8 cellular contexts compared by ENCODE assay signal in genomic region chr5:96527826-96528225, GRCh38.
"Had no signal": no experiment of that assay in that cellular context is flagged by ENCODE, and none has a peak within 500 bp of the region (broad histone marks: within the 10 kb centered on the region; RNA-seq: fewer than 3 reads in every experiment).

No MANE protein-coding gene starts in this region.

- ATAC-seq: HCT116, K562 had no signal

- H3K36me3 ChIP-seq: HAP-1 had no signal

- DNase-seq: GM23248, GOT3, H7, HFFc6, IMR-90 had no signal

- H3K9me3 ChIP-seq: HAP-1 had no signal

- H3K4me3 ChIP-seq: GM23248, HAP-1, K562 had no signal

- H3K27ac ChIP-seq: GM23248 had no signal

- H3K4me1 ChIP-seq: HAP-1 had no signal
